ENCODE assay signal across 15 cellular contexts in genomic region chr5:10691826-10692785, GRCh38.
DNase-seq lines count a peak whose midpoint lies in the region; ATAC-seq, FAIRE-seq and TF ChIP-seq lines count a peak whose summit lies in the region.
"Had no signal": no experiment of that assay in that cellular context is flagged by ENCODE, and none has a peak within 500 bp of the region (broad histone marks: within the 10 kb centered on the region; RNA-seq: fewer than 3 reads in every experiment).

No MANE protein-coding gene starts in this region.

- no peaks in the 10 kb centered on the region for H3K27me3 ChIP-seq in SJSA1 (replicated peaks)
- no peaks in the 10 kb centered on the region for H3K27me3 ChIP-seq in foreskin keratinocyte
- H3K27me3 ChIP-seq in skeletal muscle satellite cell (ENCODE audit: control insufficient read depth, insufficient read depth, low read length), result no peaks in the 10 kb centered on the region
- H3K27me3 ChIP-seq: cardiac muscle cell had no signal

- H3K4me1 ChIP-seq in SJSA1 (replicated peaks) (peaks cover 72% of the 10 kb centered on the region), foreskin keratinocyte (peaks cover 16% of the 10 kb centered on the region), skeletal muscle satellite cell (ENCODE audit: control insufficient read depth, insufficient read depth, low read length) (peaks cover 38% of the 10 kb centered on the region)

- TF ChIP-seq POLR2A in GM12892 (IDR thresholded peaks at IDR 0.05; ENCODE audit: low read depth, low read length), result no peak

- peaks cover 4% of the 10 kb centered on the region; the same call in 1 of the 2 replicates for H3K9me3 ChIP-seq in SJSA1 (replicated peaks)
- H3K9me3 ChIP-seq in skeletal muscle satellite cell (replicated peaks; ENCODE audit: low read length), result no peaks in the 10 kb centered on the region

- H3K27ac ChIP-seq in SJSA1, result peak overlapping the region; percentile 100
- H3K27ac ChIP-seq in foreskin keratinocyte, result no peak overlapping the region
- H3K27ac ChIP-seq: cardiac muscle cell had no signal

- DNase-seq in GM03348 (ENCODE audit: low spot score) (peak; percentile 87), SJSA1 (ENCODE audit: low read depth in 1 of 2, low spot score in 2 of 2) (peak; percentile 90 to 98), foreskin keratinocyte (peak in 1 of 2 donors; percentile 54), H4 (ENCODE audit: low spot score) (no peak), GM12892 (ENCODE audit: insufficient read length) (no peak), GM13976 (ENCODE audit: low spot score) (no peak)
- DNase-seq: CD4-positive, alpha-beta memory T cell; glutamatergic neuron; kidney; NCI-H1417 treated with DMSO at 0.1 percent for 48 hours had no signal

- in situ Hi-C loops in GM13976 (cut with MboI; ENCODE audit: low sequenced_read_pairs, unreplicated experiment), result no loop called here

- peak; percentile 33 for ATAC-seq in foreskin keratinocyte
- no peak for ATAC-seq in GM18519 (IDR thresholded peaks at IDR 0.05; ENCODE audit: low FRiP score, unreplicated experiment)
- ATAC-seq: K562 had no signal

- peaks cover 49% of the 10 kb centered on the region for H3K36me3 ChIP-seq in SJSA1
- H3K36me3 ChIP-seq in skeletal muscle satellite cell (ENCODE audit: insufficient read depth, low read length), result peaks cover 3% of the 10 kb centered on the region
- H3K36me3 ChIP-seq: cardiac muscle cell had no signal

- TF ChIP-seq CTCF in foreskin keratinocyte (conservative IDR thresholded peaks at IDR 0.05) (no peak), GM13976 (IDR thresholded peaks at IDR 0.05; ENCODE audit: borderline replicate concordance, control extremely low read depth, extremely low read depth, insufficient read depth, missing control alignments) (no peak)

- H3K9ac ChIP-seq in skeletal muscle satellite cell (ENCODE audit: low read depth, low read length), result peak overlapping the region; percentile 79

- peak overlapping the region; percentile 63 for H3K4me2 ChIP-seq in skeletal muscle satellite cell (ENCODE audit: low read length)

- no peak for FAIRE-seq in GM12892 (lab: Jason Lieb, UNC)
- FAIRE-seq: endometrium, K562, kidney had no signal

- H3K4me3 ChIP-seq in SJSA1, result no peak overlapping the region; the same call in 1 of the 2 replicates
- no peak overlapping the region for H3K4me3 ChIP-seq in skeletal muscle satellite cell (ENCODE audit: low read length)
- H3K4me3 ChIP-seq: cardiac muscle cell, K562 had no signal

Comparison
In these comparisons a context has a peak if more than half of its experiments do, and no peak if none do; other contexts are left out.
1. DNase-seq: peak in GM03348 (single experiment) and SJSA1 (2 of 2); none in H4 (single experiment), GM12892 (single experiment) and GM13976 (single experiment).